1 cellular context compared by ENCODE assay signal in the genomic region with DNA sequence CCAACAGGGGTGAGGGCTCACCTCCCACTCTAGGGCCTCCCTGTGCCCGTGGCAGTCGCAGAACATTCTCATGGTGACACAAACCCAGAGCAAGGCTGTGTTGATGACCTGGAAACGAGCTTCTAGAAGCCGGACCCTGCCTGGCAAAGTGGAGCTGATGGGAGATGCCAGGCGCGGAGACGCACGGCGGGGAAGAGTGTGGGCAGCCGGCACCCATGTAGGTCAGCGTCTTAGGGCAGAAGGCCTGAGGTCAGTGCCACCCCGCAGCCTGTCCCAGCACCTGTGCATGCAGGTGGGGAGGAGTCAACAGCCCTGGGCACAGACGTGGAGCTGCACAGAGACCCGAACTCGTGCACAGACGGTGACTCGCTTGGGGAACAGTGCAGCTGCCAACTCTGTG.
TF ChIP-seq lines count a peak whose summit lies in the region.

No MANE protein-coding gene starts in this region.

TF ChIP-seq in HepG2, 621 proteins besides CTCF, POLR2A, EP300 and RAD21:
- TF ChIP-seq MED1 (CRISPR knock-in tag; IDR thresholded peaks at IDR 0.05) = no peak
TF ChIP-seq in HepG2: peak in this region for 0.
